8 cellular contexts compared by ENCODE assay signal in genomic region chr7:100271716-100272537, GRCh38. TPM values are rescaled to one million over a fixed set of nuclear protein-coding genes. Genes with fewer than 3 reads are reported as not detected.
A peak's percentile ranks its signal among the peaks of the same experiment; 100 is the strongest.
DNase-seq lines count a peak whose midpoint lies in the region; ATAC-seq and TF ChIP-seq lines count a peak whose summit lies in the region.

No MANE protein-coding gene starts in this region.

- intact Hi-C loops in activated B cell treated with CpG ODN at 0.5 μM for 24 hours (cut with micrococcal nuclease), result no loop called here

- H3K36me3 Mint-ChIP-seq in activated B cell treated with CpG ODN at 0.5 μM for 24 hours (ENCODE audit: low read depth), result peaks cover under 1% of the 10 kb centered on the region

- peak; percentile 93 for DNase-seq in AG08395 (ENCODE audit: low spot score)
- DNase-seq in NCI-H2196 treated with DMSO at 0.1 percent for 48 hours (lab: John Stamatoyannopoulos, UW; ENCODE audit: unreplicated experiment), result peak; percentile 62
- DNase-seq in activated B cell treated with CpG ODN at 0.5 μM for 24 hours, result peak; percentile 96
- peak; percentile 98 for DNase-seq in central memory CD4-positive, alpha-beta T cell
- DNase-seq in iris pigment epithelial cell (ENCODE audit: low read depth), result peak; percentile 93
- peak; percentile 96 for DNase-seq in stimulated activated CD4-positive, alpha-beta T cell treated with anti-CD3 and anti-CD28 coated beads, Interleukin-12 subunit alpha, Interleukin-12 subunit beta, amount 100 ng/mL, for 24 hours (ENCODE audit: low read depth in 2 of 2)

- no peaks in the 10 kb centered on the region for H3K27me3 Mint-ChIP-seq in activated B cell treated with CpG ODN at 0.5 μM for 24 hours

- POLR2A ChIA-PET in activated B cell treated with CpG ODN at 0.5 μM for 24 hours (lab: Charles Lee), result interaction anchor here (0.6 to 1.1 kb wide), 6 partner anchors 73 to 1157 kb away, joined by 3 to 5 read pairs (median 4); partner anchors contain the start of genes LAMTOR4, MBLAC1 and SRRT

- ATAC-seq in GM18873 (IDR thresholded peaks at IDR 0.05; ENCODE audit: low FRiP score, unreplicated experiment) (peak; percentile 70), HG03135 (IDR thresholded peaks at IDR 0.05; ENCODE audit: unreplicated experiment) (peak; percentile 87), activated B cell treated with CpG ODN at 0.5 μM for 24 hours (ENCODE audit: low read depth) (peak; percentile 91)

- peaks cover 28% of the 10 kb centered on the region for H3K4me1 Mint-ChIP-seq in activated B cell treated with CpG ODN at 0.5 μM for 24 hours

- H3K4me3 Mint-ChIP-seq in activated B cell treated with CpG ODN at 0.5 μM for 24 hours, result peak overlapping the region; percentile 79

- no peak for TF ChIP-seq CTCF in activated B cell treated with CpG ODN at 0.5 μM for 24 hours (IDR thresholded peaks at IDR 0.05)

- no peaks in the 10 kb centered on the region for H3K9me3 Mint-ChIP-seq in activated B cell treated with CpG ODN at 0.5 μM for 24 hours

- CTCF ChIA-PET in activated B cell treated with CpG ODN at 0.5 μM for 24 hours (lab: Charles Lee), result interaction anchor here (1.5 kb wide), 1 partner anchor 140 kb away, joined by 9 read pairs; no protein-coding TSS in a partner anchor

- H3K27ac Mint-ChIP-seq in activated B cell treated with CpG ODN at 0.5 μM for 24 hours, result peak overlapping the region; percentile 50

RNA-seq across cellular contexts. Expression of gene SPDYE3, which starts 35.6 kb away (rescaled TPM):
- not detected in 2 replicates for total RNA-seq in activated B cell treated with CpG ODN at 0.5 μM for 24 hours

RNA-seq across cellular contexts. Expression of gene PVRIG, which starts 52.2 kb away (rescaled TPM):
- total RNA-seq in activated B cell treated with CpG ODN at 0.5 μM for 24 hours, result 17.1 and 20.0 TPM in 2 replicates

Comparison
In these comparisons a context has a peak if more than half of its experiments do, and no peak if none do; other contexts are left out.
1. Peak in every context shown above with its lines: DNase-seq and ATAC-seq.